ENCODE assay signal across 20 cellular contexts in genomic region chr15:81259791-81260190, GRCh38.
"Had no signal": no experiment of that assay in that cellular context is flagged by ENCODE, and none has a peak within 500 bp of the region (broad histone marks: within the 10 kb centered on the region; RNA-seq: fewer than 3 reads in every experiment).

No MANE protein-coding gene starts in this region.

- H3K36me3 ChIP-seq: MG63, SJSA1 had no signal

- H3K27me3 ChIP-seq: MG63 had no signal

- DNase-seq: Karpas-422, KG1, MG63, NCI-H1092 treated with DMSO at 0.1 percent for 48 hours, NCI-H1436, NCI-H187, NCI-H2029, NCI-H2081 treated with DMSO at 0.1 percent for 48 hours, NCI-H2171, NCI-H226, NCI-H446, NCI-H510A, NCI-H524 treated with DMSO at 0.1 percent for 48 hours, NCI-H69, NCI-H774, Right ventricle myocardium superior, RPMI8226, SIG-M5 had no signal

- H3K9me3 ChIP-seq: MG63, SJSA1 had no signal

- H3K27ac ChIP-seq: SJSA1, SK-N-MC had no signal

- H3K4me1 ChIP-seq: SJSA1 had no signal

- H3K4me3 ChIP-seq: MG63, SJSA1, SK-N-MC had no signal
